ENCODE assay signal across 8 cellular contexts in the genomic region with DNA sequence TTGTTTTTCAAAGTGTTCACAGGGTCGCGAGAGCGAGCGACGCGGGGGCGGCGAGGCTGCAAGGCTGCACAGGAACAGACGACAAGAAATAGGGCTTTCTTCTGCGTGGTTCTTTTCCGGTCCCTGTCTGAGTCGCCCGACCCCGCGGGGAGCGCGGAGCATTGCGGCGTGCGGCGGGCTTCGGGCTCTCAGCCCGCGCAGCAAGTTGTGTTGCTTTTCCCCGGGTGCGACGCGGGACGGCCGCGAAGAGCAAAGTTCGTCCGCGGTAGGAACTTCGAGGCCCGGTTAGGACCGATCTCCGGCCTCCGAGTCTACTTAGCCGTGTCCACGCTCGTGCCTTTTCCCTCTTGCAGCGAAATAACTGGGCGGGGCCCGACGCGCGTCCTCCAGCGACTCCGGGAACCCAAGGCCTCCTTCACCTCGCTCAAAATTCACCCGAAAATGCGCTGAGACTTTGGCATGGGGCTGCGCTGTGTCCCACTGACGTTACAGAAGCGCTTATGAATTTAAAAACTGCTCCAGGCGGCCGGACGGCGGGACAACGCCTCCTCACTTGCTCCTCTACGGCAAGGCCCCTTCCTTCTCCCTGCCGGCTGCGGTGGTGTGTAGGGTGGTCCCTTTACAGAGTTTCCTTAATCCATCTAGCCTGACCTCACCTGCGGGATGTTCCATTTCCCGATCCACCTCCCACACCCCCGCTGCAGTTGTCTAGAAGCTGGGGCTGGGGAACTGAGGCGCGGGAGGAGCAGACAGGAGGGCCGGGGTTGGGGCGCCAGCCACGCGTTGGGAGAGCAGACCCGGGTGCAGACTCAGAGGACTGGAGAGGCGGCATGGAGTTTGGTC. TPM values are rescaled to one million over a fixed set of nuclear protein-coding genes. Genes with fewer than 3 reads are reported as not detected.
DNase-seq lines count a peak whose midpoint lies in the region; TF ChIP-seq lines count a peak whose summit lies in the region.

No MANE protein-coding gene starts in this region.

- peaks cover 53% of the 10 kb centered on the region for H3K4me1 Mint-ChIP-seq in activated naive CD4-positive, alpha-beta T cell treated with anti-CD3 and anti-CD28 coated beads for 36 hours (ENCODE audit: low read depth)

- peaks cover 25% of the 10 kb centered on the region for H3K27me3 Mint-ChIP-seq in activated naive CD4-positive, alpha-beta T cell treated with anti-CD3 and anti-CD28 coated beads for 36 hours (ENCODE audit: low read depth)

- peak overlapping the region; percentile 98 for H3K4me2 ChIP-seq in MM.1S (ENCODE audit: low read depth, low read length)

- peaks cover 5% of the 10 kb centered on the region for H3K4me1 ChIP-seq in MM.1S (ENCODE audit: low read length)
- peaks cover 8% of the 10 kb centered on the region; the same call in 1 of the 2 replicates for H3K4me1 ChIP-seq in iPS-20b (ENCODE audit: insufficient read depth, low read length)
- peaks cover 0 to 17% of the 10 kb centered on the region in 2 donors for H3K4me1 ChIP-seq in ascending aorta

- no peaks in the 10 kb centered on the region for H3K9me3 Mint-ChIP-seq in activated naive CD4-positive, alpha-beta T cell treated with anti-CD3 and anti-CD28 coated beads for 36 hours

- peak overlapping the region; percentile 61 for H3K4me3 Mint-ChIP-seq in activated naive CD4-positive, alpha-beta T cell treated with anti-CD3 and anti-CD28 coated beads for 36 hours

- peaks cover 5% of the 10 kb centered on the region for H3K36me3 ChIP-seq in MM.1S (replicated peaks; ENCODE audit: insufficient read depth, low read length)
- H3K36me3 ChIP-seq in iPS-20b (ENCODE audit: insufficient read depth, low read depth, low read length): peaks cover 6% of the 10 kb centered on the region
- peaks cover 0 to 4% of the 10 kb centered on the region in 2 donors for H3K36me3 ChIP-seq in ascending aorta

- TF ChIP-seq CTCF in MM.1S (IDR thresholded peaks at IDR 0.05; ENCODE audit: low read length) (no peak), ascending aorta (IDR thresholded peaks at IDR 0.05) (no peak)

- peaks cover 8% of the 10 kb centered on the region for H3K36me3 Mint-ChIP-seq in activated naive CD4-positive, alpha-beta T cell treated with anti-CD3 and anti-CD28 coated beads for 36 hours (ENCODE audit: low read depth)

- no peaks in the 10 kb centered on the region for H3K9me2 ChIP-seq in MM.1S (replicated peaks; ENCODE audit: insufficient read depth, low read length)

- H2AFZ ChIP-seq in MM.1S (ENCODE audit: low read length): peak overlapping the region; percentile 74

- H4K20me1 ChIP-seq in MM.1S (ENCODE audit: insufficient read depth, low read length): peaks cover 16% of the 10 kb centered on the region

- intact Hi-C loops in activated naive CD4-positive, alpha-beta T cell treated with anti-CD3 and anti-CD28 coated beads for 36 hours (cut with micrococcal nuclease): loop anchor here (5.0 to 10.0 kb wide), 2 partner anchors 267 to 356 kb away; no protein-coding TSS in a partner anchor
- intact Hi-C loops in ascending aorta (cut with DNase I): no loop called here

- H3K27ac ChIP-seq in MM.1S (ENCODE audit: low read length) (peak overlapping the region; percentile 99; the same call in 1 of the 2 replicates), iPS-20b (ENCODE audit: low read length) (no peak overlapping the region), ascending aorta (no peak overlapping the region)

- peaks cover 32% of the 10 kb centered on the region for H3K79me2 ChIP-seq in MM.1S (ENCODE audit: low read length)

- DNase-seq in MM.1S (no peak), NCI-H2029 treated with DMSO at 0.1 percent for 48 hours (lab: John Stamatoyannopoulos, UW) (no peak), D341Med (ENCODE audit: low spot score) (no peak), ascending aorta (ENCODE audit: low spot score in 2 of 2) (no peak), NCI-H187 treated with DMSO at 0.1 percent for 48 hours (lab: John Stamatoyannopoulos, UW) (no peak)
- DNase-seq in activated naive CD4-positive, alpha-beta T cell treated with anti-CD3 and anti-CD28 coated beads for 36 hours: peak; percentile 35
- DNase-seq in stimulated activated CD4-positive, alpha-beta T cell treated with anti-CD3 and anti-CD28 coated beads, Interleukin-4, amount 100 ng/mL, for 24 hours: peak; percentile 40

- peak overlapping the region; percentile 59 for H3K27ac Mint-ChIP-seq in activated naive CD4-positive, alpha-beta T cell treated with anti-CD3 and anti-CD28 coated beads for 36 hours

- CTCF ChIA-PET in activated naive CD4-positive, alpha-beta T cell treated with anti-CD3 and anti-CD28 coated beads for 36 hours (lab: Charles Lee): interaction anchor here (1.4 kb wide), 1 partner anchor 49 kb away, joined by 5 read pairs; no protein-coding TSS in a partner anchor

- peak overlapping the region; percentile 99 for H3K9ac ChIP-seq in MM.1S (ENCODE audit: low read length)
- peak overlapping the region; percentile 61; the same call in 1 of the 2 replicates for H3K9ac ChIP-seq in iPS-20b (ENCODE audit: low read depth, low read length)

- peak overlapping the region; percentile 72 for H3K4me3 ChIP-seq in MM.1S (ENCODE audit: low read length)
- peak overlapping the region; percentile 69 for H3K4me3 ChIP-seq in iPS-20b (ENCODE audit: low read length)
- peak overlapping the region in 1 of 2 donors; percentile 87 for H3K4me3 ChIP-seq in ascending aorta

- H3K27me3 ChIP-seq in MM.1S (replicated peaks; ENCODE audit: insufficient read depth, low read length): no peaks in the 10 kb centered on the region; the same call in 1 of the 2 replicates
- H3K27me3 ChIP-seq in iPS-20b (ENCODE audit: insufficient read depth, low read length): peaks cover 57% of the 10 kb centered on the region
- no peaks in the 10 kb centered on the region for H3K27me3 ChIP-seq in ascending aorta

- peaks cover 13% of the 10 kb centered on the region for H3F3A ChIP-seq in MM.1S (ENCODE audit: insufficient read depth, low read length)

- H3K9me3 ChIP-seq in MM.1S (replicated peaks; ENCODE audit: insufficient read depth, low read length): no peaks in the 10 kb centered on the region
- no peaks in the 10 kb centered on the region for H3K9me3 ChIP-seq in iPS-20b (ENCODE audit: insufficient read depth, low read depth, low read length)
- no peaks in the 10 kb centered on the region for H3K9me3 ChIP-seq in ascending aorta

RNA-seq across cellular contexts. Expression of a gene that starts 1.5 kb away (rescaled TPM):
- 10 to 100 TPM; 11.5 to 12.8 TPM for total RNA-seq in activated naive CD4-positive, alpha-beta T cell treated with anti-CD3 and anti-CD28 coated beads for 36 hours
- total RNA-seq in ascending aorta: 3.5 TPM

Comparison
In these comparisons a context has a peak if more than half of its experiments do, and no peak if none do; other contexts are left out.
1. DNase-seq: peak in activated naive CD4-positive, alpha-beta T cell treated with anti-CD3 and anti-CD28 coated beads for 36 hours (single experiment) and stimulated activated CD4-positive, alpha-beta T cell treated with anti-CD3 and anti-CD28 coated beads, Interleukin-4, amount 100 ng/mL, for 24 hours (single experiment); none in MM.1S (single experiment), NCI-H2029 treated with DMSO at 0.1 percent for 48 hours (single experiment), D341Med (single experiment), ascending aorta (0 of 2) and NCI-H187 treated with DMSO at 0.1 percent for 48 hours (single experiment).